In genomic region chr16:56631832-56632159, GRCh38 we compare ENCODE assay signal across 1 cellular context.
TF ChIP-seq lines count a peak whose summit lies in the region.

No MANE protein-coding gene starts in this region.

TF ChIP-seq in IMR-90, 13 proteins besides CTCF, POLR2A, EP300 and RAD21:
- no peak for TF ChIP-seq RFX5 (IDR thresholded peaks at IDR 0.05; ENCODE audit: low read depth, low read length)
- TF ChIP-seq BHLHE40 (IDR thresholded peaks at IDR 0.05; ENCODE audit: low read depth, low read length) = no peak
- TF ChIP-seq SMC3 (IDR thresholded peaks at IDR 0.05; ENCODE audit: low read depth, low read length) = no peak
- TF ChIP-seq FOS (IDR thresholded peaks at IDR 0.05; ENCODE audit: low read depth, low read length) = no peak
- no peak for TF ChIP-seq NFE2L2 (IDR thresholded peaks at IDR 0.05; ENCODE audit: low read depth, low read length)
- no peak for TF ChIP-seq USF2 (IDR thresholded peaks at IDR 0.05; ENCODE audit: low read depth, low read length)
- TF ChIP-seq RCOR1 (IDR thresholded peaks at IDR 0.05; ENCODE audit: insufficient replicate concordance, low read length) = no peak
- TF ChIP-seq ELK1 (IDR thresholded peaks at IDR 0.05; ENCODE audit: borderline replicate concordance, low read depth, low read length) = no peak
- no peak for TF ChIP-seq MAFK (IDR thresholded peaks at IDR 0.05; ENCODE audit: low read depth, low read length)
- TF ChIP-seq MAZ (IDR thresholded peaks at IDR 0.05; ENCODE audit: borderline replicate concordance, low read depth, low read length) = no peak
- TF ChIP-seq MXI1 (IDR thresholded peaks at IDR 0.05; ENCODE audit: borderline replicate concordance, low read depth, low read length) = no peak
- no peak for TF ChIP-seq CEBPB (IDR thresholded peaks at IDR 0.05; ENCODE audit: low read depth, low read length)
TF ChIP-seq in IMR-90: peak in this region for 0.
